Comparison of ENCODE assay signal across 1 cellular context in genomic region chr6:130864344-130864743, GRCh38.
TF ChIP-seq lines count a peak whose summit lies in the region.

No MANE protein-coding gene starts in this region.

TF ChIP-seq in HepG2, 621 proteins besides CTCF, POLR2A, EP300 and RAD21 (continued from another document and continues in another):
- TF ChIP-seq ZNF556 (CRISPR knock-in tag; IDR thresholded peaks at IDR 0.05; ENCODE audit: borderline replicate concordance) (no peak; the same call in 1 of the 2 replicates), ZNF205 (CRISPR knock-in tag; IDR thresholded peaks at IDR 0.05) (0 out of 2 replicates have a peak, but pooled peaks have one; percentile 36), PITX1 (CRISPR knock-in tag; IDR thresholded peaks at IDR 0.05) (peak; percentile 88), NCOR1 (IDR thresholded peaks at IDR 0.05; ENCODE audit: borderline replicate concordance, low read length) (no peak; the same call in 1 of the 2 replicates), ZNF280D (CRISPR knock-in tag; IDR thresholded peaks at IDR 0.05) (0 out of 2 replicates have a peak, but pooled peaks have one; percentile 49), ZNF207 (IDR thresholded peaks at IDR 0.05; ENCODE audit: borderline replicate concordance) (no peak), ZBTB7B (CRISPR knock-in tag; IDR thresholded peaks at IDR 0.05) (0 out of 2 replicates have a peak, but pooled peaks have one; percentile 43), ARNTL (CRISPR knock-in tag; IDR thresholded peaks at IDR 0.05) (peak; percentile 61; the same call in 1 of the 2 replicates), ZNF747 (CRISPR knock-in tag; IDR thresholded peaks at IDR 0.05; ENCODE audit: borderline replicate concordance) (no peak), ZNF589 (CRISPR knock-in tag; conservative IDR thresholded peaks at IDR 0.05) (no peak), ZMAT3 (CRISPR knock-in tag; conservative IDR thresholded peaks at IDR 0.05) (no peak), NFRKB (IDR thresholded peaks at IDR 0.05) (no peak), ZHX2 (IDR thresholded peaks at IDR 0.05; ENCODE audit: low read depth) (0 out of 2 replicates have a peak, but pooled peaks have one; percentile 42), ZHX2 (CRISPR knock-in tag; IDR thresholded peaks at IDR 0.05; ENCODE audit: borderline replicate concordance) (no peak), STAT6 (CRISPR knock-in tag; IDR thresholded peaks at IDR 0.05; ENCODE audit: borderline replicate concordance) (peak; percentile 40; the same call in 1 of the 2 replicates), SOX13 (IDR thresholded peaks at IDR 0.05) (no peak), SOX13 (CRISPR knock-in tag; conservative IDR thresholded peaks at IDR 0.05 in 1 of 2, IDR thresholded peaks at IDR 0.05 in 1 of 2) (peak in 1 of 2 experiments; percentile 84; a peak in 2 of 4 replicates), ZNF256 (CRISPR knock-in tag; conservative IDR thresholded peaks at IDR 0.05) (peak; percentile 99), RFX1 (IDR thresholded peaks at IDR 0.05) (no peak), MIXL1 (CRISPR knock-in tag; IDR thresholded peaks at IDR 0.05) (peak; percentile 83), TSC22D2 (CRISPR knock-in tag; IDR thresholded peaks at IDR 0.05; ENCODE audit: borderline replicate concordance) (0 out of 2 replicates have a peak, but pooled peaks have one; percentile 38), NFE2L2 (IDR thresholded peaks at IDR 0.05; ENCODE audit: low read length) (no peak), ELF3 (CRISPR knock-in tag; IDR thresholded peaks at IDR 0.05) (peak; percentile 33), ZNF12 (CRISPR knock-in tag; IDR thresholded peaks at IDR 0.05) (0 out of 2 replicates have a peak, but pooled peaks have one; percentile 23), ZNF574 (CRISPR knock-in tag; IDR thresholded peaks at IDR 0.05) (peak; percentile 53; the same call in 1 of the 2 replicates), ZNF724P (CRISPR knock-in tag; IDR thresholded peaks at IDR 0.05; ENCODE audit: borderline replicate concordance) (no peak), ZNF549 (CRISPR knock-in tag; IDR thresholded peaks at IDR 0.05) (no peak), ZFX (CRISPR knock-in tag; IDR thresholded peaks at IDR 0.05; ENCODE audit: low read depth) (peak; percentile 17; the same call in 1 of the 2 replicates), EHMT2 (IDR thresholded peaks at IDR 0.05; ENCODE audit: borderline replicate concordance, low read depth, low read length) (no peak), ZNF567 (CRISPR knock-in tag; IDR thresholded peaks at IDR 0.05; ENCODE audit: borderline replicate concordance) (no peak), KDM6A (CRISPR knock-in tag; IDR thresholded peaks at IDR 0.05; ENCODE audit: low read depth) (peak; percentile 68; the same call in 1 of the 2 replicates), THAP9 (CRISPR knock-in tag; IDR thresholded peaks at IDR 0.05; ENCODE audit: borderline replicate concordance) (peak; percentile 35; the same call in 1 of the 2 replicates)
- TF ChIP-seq, protein P1, sequence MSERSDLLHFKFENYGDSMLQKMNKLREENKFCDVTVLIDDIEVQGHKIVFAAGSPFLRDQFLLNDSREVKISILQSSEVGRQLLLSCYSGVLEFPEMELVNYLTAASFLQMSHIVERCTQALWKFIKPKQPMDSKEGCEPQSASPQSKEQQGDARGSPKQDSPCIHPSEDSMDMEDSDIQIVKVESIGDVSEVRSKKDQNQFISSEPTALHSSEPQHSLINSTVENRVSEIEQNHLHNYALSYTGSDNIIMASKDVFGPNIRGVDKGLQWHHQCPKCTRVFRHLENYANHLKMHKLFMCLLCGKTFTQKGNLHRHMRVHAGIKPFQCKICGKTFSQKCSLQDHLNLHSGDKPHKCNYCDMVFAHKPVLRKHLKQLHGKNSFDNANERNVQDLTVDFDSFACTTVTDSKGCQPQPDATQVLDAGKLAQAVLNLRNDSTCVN (CRISPR knock-in tag; IDR thresholded peaks at IDR 0.05; ENCODE audit: borderline replicate concordance) = peak; percentile 32; the same call in 1 of the 2 replicates
- TF ChIP-seq, protein P2, sequence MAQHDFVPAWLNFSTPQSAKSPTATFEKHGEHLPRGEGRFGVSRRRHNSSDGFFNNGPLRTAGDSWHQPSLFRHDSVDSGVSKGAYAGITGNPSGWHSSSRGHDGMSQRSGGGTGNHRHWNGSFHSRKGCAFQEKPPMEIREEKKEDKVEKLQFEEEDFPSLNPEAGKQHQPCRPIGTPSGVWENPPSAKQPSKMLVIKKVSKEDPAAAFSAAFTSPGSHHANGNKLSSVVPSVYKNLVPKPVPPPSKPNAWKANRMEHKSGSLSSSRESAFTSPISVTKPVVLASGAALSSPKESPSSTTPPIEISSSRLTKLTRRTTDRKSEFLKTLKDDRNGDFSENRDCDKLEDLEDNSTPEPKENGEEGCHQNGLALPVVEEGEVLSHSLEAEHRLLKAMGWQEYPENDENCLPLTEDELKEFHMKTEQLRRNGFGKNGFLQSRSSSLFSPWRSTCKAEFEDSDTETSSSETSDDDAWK (CRISPR knock-in tag; IDR thresholded peaks at IDR 0.05) = no peak
